Comparison of ENCODE assay signal across 1 cellular context in the genomic region with DNA sequence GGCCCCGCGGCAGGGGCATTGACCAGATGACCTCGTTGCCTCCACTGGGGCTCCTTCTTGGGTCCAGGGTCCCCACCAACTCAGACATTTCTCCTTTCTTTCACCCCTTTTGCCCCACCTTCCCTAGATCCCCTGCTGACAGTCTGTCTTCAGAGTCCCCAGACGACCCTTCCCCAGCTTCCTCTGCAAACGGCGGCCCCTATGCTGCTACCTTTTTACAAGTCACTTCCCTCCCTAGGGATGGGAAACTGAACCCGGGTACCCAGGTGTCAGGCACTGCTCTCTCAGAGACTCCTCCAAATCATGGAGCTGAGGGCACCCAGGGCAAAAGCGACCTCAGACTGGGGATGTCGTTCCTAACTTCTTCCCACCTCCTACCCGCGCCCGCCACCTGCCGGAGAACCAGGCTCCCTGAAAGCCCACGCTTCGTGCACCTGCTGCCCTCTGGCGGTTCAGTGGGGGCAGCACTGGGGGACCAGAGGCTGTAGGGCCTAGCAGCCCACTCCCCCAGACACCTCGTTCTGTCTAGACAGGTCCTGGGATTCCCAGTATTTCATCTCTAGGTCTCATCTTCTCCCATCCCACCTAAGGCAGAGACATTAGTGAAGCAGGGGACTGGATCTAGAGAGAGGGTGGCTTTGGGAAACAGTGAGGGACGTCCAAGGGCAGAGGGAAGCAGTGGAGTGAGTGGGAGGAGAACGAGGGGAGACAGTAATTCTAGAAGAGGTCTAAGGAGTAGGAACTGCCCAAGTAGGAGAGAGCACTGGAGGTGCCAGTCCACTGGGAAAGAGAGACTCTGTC.
TF ChIP-seq lines count a peak whose summit lies in the region.

No MANE protein-coding gene starts in this region.

TF ChIP-seq in GM23338, 12 proteins besides CTCF, POLR2A, EP300 and RAD21 (continued from another document):
- no peak for TF ChIP-seq REST (IDR thresholded peaks at IDR 0.05; ENCODE audit: unreplicated experiment)
- TF ChIP-seq ZNF331 (CRISPR knock-in tag; IDR thresholded peaks at IDR 0.05; ENCODE audit: low read depth), result no peak
TF ChIP-seq in GM23338: peak in this region for 0.
